In genomic region chr2:196742685-196743084, GRCh38 we compare ENCODE assay signal across 17 cellular contexts.
"Had no signal": no experiment of that assay in that cellular context is flagged by ENCODE, and none has a peak within 500 bp of the region (broad histone marks: within the 10 kb centered on the region; RNA-seq: fewer than 3 reads in every experiment).

No MANE protein-coding gene starts in this region.

- H3K9me3 ChIP-seq: adrenal gland, esophagus muscularis mucosa, tibial artery had no signal

- H3K4me3 Mint-ChIP-seq: nephron had no signal

- H3K4me3 ChIP-seq: adrenal gland, esophagus muscularis mucosa, gastroesophageal sphincter, heart right ventricle, lower lobe of right lung, tibial artery had no signal

- H3K27me3 ChIP-seq: adrenal gland, esophagus muscularis mucosa, gastroesophageal sphincter, heart right ventricle, tibial artery had no signal

- H3K36me3 ChIP-seq: adrenal gland, esophagus muscularis mucosa, gastroesophageal sphincter, heart right ventricle, lower lobe of right lung, tibial artery had no signal

- DNase-seq: activated CD4-positive, CD25-positive, alpha-beta regulatory T cell treated with anti-CD3 and anti-CD28 coated beads, Interleukin-2, amount 50 U/mL, for 72 hours; activated CD8-positive, alpha-beta memory T cell treated with anti-CD3 and anti-CD28 coated beads for 24 hours; activated gamma-delta T cell treated with Interleukin-2 at 50 U/mL for 16 hours; adrenal gland; effector CD4-positive, alpha-beta T cell; heart right ventricle; left cardiac atrium; lower lobe of right lung; retina; stimulated activated CD4-positive, alpha-beta T cell treated with anti-CD3 and anti-CD28 coated beads, Interleukin-2, amount 100 ng/mL, for 24 hours; stimulated activated naive CD8-positive, alpha-beta T cell treated with anti-CD3 and anti-CD28 coated beads, Interleukin-15, Interleukin-2, amounts not matched to agents 100 U/mL and 50 U/mL, for 24 hours; substantia nigra; tibial artery had no signal

- H3K27ac ChIP-seq: adrenal gland, esophagus muscularis mucosa, gastroesophageal sphincter, heart right ventricle, lower lobe of right lung, tibial artery had no signal

- H3K27ac Mint-ChIP-seq: activated naive CD4-positive, alpha-beta T cell treated with anti-CD3 and anti-CD28 coated beads, Interleukin-2, amount 50 U/mL, for 72 hours; nephron had no signal

- H3K4me1 Mint-ChIP-seq: nephron had no signal

- H3K4me1 ChIP-seq: adrenal gland, esophagus muscularis mucosa, gastroesophageal sphincter, heart right ventricle, lower lobe of right lung, tibial artery had no signal
